In genomic region chr19:18543814-18544475, GRCh38 we compare ENCODE assay signal across 8 cellular contexts. TPM values are rescaled to one million over a fixed set of nuclear protein-coding genes. Genes with fewer than 3 reads are reported as not detected.
DNase-seq lines count a peak whose midpoint lies in the region; ATAC-seq and TF ChIP-seq lines count a peak whose summit lies in the region.

No MANE protein-coding gene starts in this region.

- H3K9ac ChIP-seq in iPS-15b (ENCODE audit: low read depth, low read length): peak overlapping the region; percentile 60

- H3K36me3 ChIP-seq in ascending aorta: peaks cover 18 to 25% of the 10 kb centered on the region in 2 donors
- H3K36me3 ChIP-seq in iPS-15b (ENCODE audit: control insufficient read depth, insufficient read depth, low read length): peaks cover 18% of the 10 kb centered on the region

- intact Hi-C loops in ascending aorta (cut with DNase I): loop anchor here (1.0 to 2.0 kb wide), 3 partner anchors 13 to 27 kb away; partner anchors contain the start of genes ELL, KXD1 and UBA52

- no peak for TF ChIP-seq CTCF in ascending aorta (IDR thresholded peaks at IDR 0.05)

- H3K9me3 ChIP-seq in ascending aorta: no peaks in the 10 kb centered on the region
- H3K9me3 ChIP-seq in iPS-15b (ENCODE audit: control insufficient read depth, insufficient read depth, low read length): no peaks in the 10 kb centered on the region

- H3K27me3 ChIP-seq in ascending aorta: no peaks in the 10 kb centered on the region
- no peaks in the 10 kb centered on the region for H3K27me3 ChIP-seq in iPS-15b (ENCODE audit: control insufficient read depth, insufficient read depth, low read length)

- DNase-seq in GF-D8 (lab: John Stamatoyannopoulos, UW): peak; percentile 52
- DNase-seq in LHCN-M2 (ENCODE audit: low read depth): peak; percentile 38
- DNase-seq in SW 1271 (lab: John Stamatoyannopoulos, UW): peak; percentile 17 to 34
- DNase-seq in ascending aorta (ENCODE audit: low spot score in 2 of 2): peak; percentile 26 to 81
- no peak for DNase-seq in NCI-H1694 treated with DMSO at 0.1 percent for 48 hours (lab: John Stamatoyannopoulos, UW)

- ATAC-seq in GM21737 (IDR thresholded peaks at IDR 0.05; ENCODE audit: unreplicated experiment): peak; percentile 50

- peak overlapping the region; percentile 87 to 88 for H3K27ac ChIP-seq in ascending aorta
- H3K27ac ChIP-seq in skin epidermis: peak overlapping the region; percentile 86 to 97 (median 92)

- H3K4me1 ChIP-seq in ascending aorta (peaks cover 4 to 10% of the 10 kb centered on the region in 2 donors), iPS-15b (ENCODE audit: control insufficient read depth, insufficient read depth, low read length) (no peaks in the 10 kb centered on the region)

- H3K4me3 ChIP-seq in ascending aorta (peak overlapping the region; percentile 70 to 85), iPS-15b (ENCODE audit: low read depth, low read length) (peak overlapping the region; percentile 82), skin epidermis (peak overlapping the region; percentile 58 to 82 (median 66))

RNA-seq across cellular contexts. Expression of gene FKBP8, which starts 0.6 kb away (rescaled TPM):
- total RNA-seq in LHCN-M2 (2014; rRNA removed) (374 and 409 TPM in 2 replicates), ascending aorta (395 TPM)
- polyA plus RNA-seq in LHCN-M2 (2012): 301 TPM

RNA-seq across cellular contexts. Expression of gene KXD1, which starts 13.7 kb away (rescaled TPM):
- total RNA-seq in LHCN-M2 (2014; rRNA removed): 136 and 148 TPM in 2 replicates
- 136 TPM for polyA plus RNA-seq in LHCN-M2 (2012)
- total RNA-seq in ascending aorta: 178 TPM

RNA-seq across cellular contexts. Expression of gene ELL, which starts 22.1 kb away (rescaled TPM):
- total RNA-seq in LHCN-M2 (2014; rRNA removed) (10.5 and 10.8 TPM in 2 replicates), ascending aorta (30.5 TPM)
- polyA plus RNA-seq in LHCN-M2 (2012): 5.9 TPM

RNA-seq across cellular contexts. Expression of gene UBA52, which starts 27.7 kb away (rescaled TPM):
- 772 and 799 TPM in 2 replicates for total RNA-seq in LHCN-M2 (2014; rRNA removed)
- 2,506 TPM for polyA plus RNA-seq in LHCN-M2 (2012)
- 554 TPM for total RNA-seq in ascending aorta

RNA-seq across cellular contexts. Expression of gene REX1BD, which starts 44.7 kb away (rescaled TPM):
- 90.9 and 100 TPM in 2 replicates for total RNA-seq in LHCN-M2 (2014; rRNA removed)
- polyA plus RNA-seq in LHCN-M2 (2012): 62.2 TPM
- total RNA-seq in ascending aorta: 173 TPM
